In the genomic region with DNA sequence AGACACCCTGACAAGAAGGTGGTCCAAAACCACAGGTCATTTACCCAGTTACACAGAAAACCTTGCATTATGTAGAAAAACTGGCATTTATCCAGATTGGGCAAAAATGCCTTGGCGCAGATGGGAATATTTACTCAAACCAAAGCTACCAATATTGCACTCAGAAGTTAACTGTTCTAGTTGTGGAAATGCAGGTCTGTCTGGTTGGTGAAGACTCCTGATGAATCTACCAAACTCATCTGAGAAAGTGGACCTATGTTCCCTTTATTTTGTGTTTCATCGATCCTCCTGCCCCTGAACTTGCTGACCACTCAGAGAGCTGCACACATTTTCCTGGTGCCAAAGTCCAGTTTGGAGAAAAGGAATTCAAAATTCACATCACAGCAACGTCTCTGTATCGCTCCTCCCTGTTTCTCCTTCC, we compare ENCODE assay signal across 11 cellular contexts.
A peak's percentile ranks its signal among the peaks of the same experiment; 100 is the strongest.
DNase-seq lines count a peak whose midpoint lies in the region; ATAC-seq and TF ChIP-seq lines count a peak whose summit lies in the region.
"Had no signal": no experiment of that assay in that cellular context is flagged by ENCODE, and none has a peak within 500 bp of the region (broad histone marks: within the 10 kb centered on the region; RNA-seq: fewer than 3 reads in every experiment).

No MANE protein-coding gene starts in this region.

- no peaks in the 10 kb centered on the region for H3K27me3 ChIP-seq in suprapubic skin

- DNase-seq in M059J (ENCODE audit: low read depth) (peak; percentile 8), coronary artery (ENCODE audit: low spot score) (no peak), mucosa of gallbladder (ENCODE audit: low spot score) (peak; percentile 69), suprapubic skin (ENCODE audit: low spot score in 2 of 2) (no peak), GM19240 (ENCODE audit: insufficient read length, low spot score) (no peak), NCI-H526 treated with DMSO at 0.1 percent for 48 hours (lab: John Stamatoyannopoulos, UW) (no peak), NCI-H1930 (lab: John Stamatoyannopoulos, UW) (no peak)
- DNase-seq: activated CD4-positive, alpha-beta T cell treated with anti-CD3 and anti-CD28 coated beads for 1 hour; activated T-cell treated with anti-CD3 and anti-CD28 coated beads, Interleukin-2, amount 50 U/mL, for 24 hours; DMS79 treated with DMSO at 0.1 percent for 48 hours had no signal

- no peak for ATAC-seq in GM19467 (IDR thresholded peaks at IDR 0.05; ENCODE audit: unreplicated experiment)

- TF ChIP-seq POLR2A in suprapubic skin (IDR thresholded peaks at IDR 0.05): no peak

- no peaks in the 10 kb centered on the region for H3K36me3 ChIP-seq in suprapubic skin

- H3K4me1 ChIP-seq in suprapubic skin: peaks cover 27% of the 10 kb centered on the region

- H3K9me3 ChIP-seq in suprapubic skin: no peaks in the 10 kb centered on the region

- 63% methylated on average over 4 of the region's 4 CpGs for WGBS in suprapubic skin

- peak overlapping the region; percentile 36 for H3K4me3 ChIP-seq in coronary artery
- no peak overlapping the region for H3K4me3 ChIP-seq in suprapubic skin

- H3K27ac ChIP-seq in coronary artery (peak overlapping the region; percentile 86 to 90), suprapubic skin (peak overlapping the region; percentile 73)

- TF ChIP-seq EP300 in suprapubic skin (IDR thresholded peaks at IDR 0.05): no peak

- no peak for TF ChIP-seq CTCF in coronary artery (IDR thresholded peaks at IDR 0.05)
- TF ChIP-seq CTCF in suprapubic skin (IDR thresholded peaks at IDR 0.05): no peak

Comparison
In these comparisons a context has a peak if more than half of its experiments do, and no peak if none do; other contexts are left out.
1. DNase-seq: peak in M059J (single experiment) and mucosa of gallbladder (single experiment); none in coronary artery (single experiment), suprapubic skin (0 of 2), GM19240 (single experiment), NCI-H526 treated with DMSO at 0.1 percent for 48 hours (single experiment) and NCI-H1930 (0 of 2).